Comparison of ENCODE assay signal across 8 cellular contexts in the genomic region with DNA sequence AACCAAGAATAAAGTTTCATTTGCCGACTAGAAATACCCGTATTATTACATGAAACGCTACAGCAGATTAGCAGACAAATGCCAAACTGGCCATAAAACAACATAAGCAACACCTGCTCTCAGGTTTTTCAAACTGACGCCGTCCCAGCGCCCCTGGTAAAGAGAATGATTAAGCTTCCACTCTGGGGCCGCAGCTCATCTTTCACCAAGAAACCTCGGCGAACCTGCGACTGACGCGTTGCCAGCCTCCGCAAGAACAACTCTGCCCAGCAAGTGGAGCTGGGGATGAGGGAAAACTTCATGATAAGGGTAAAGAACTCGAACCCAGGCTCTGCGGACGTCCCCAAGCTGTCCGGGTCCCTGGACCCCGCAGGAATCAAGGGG. TPM values are rescaled to one million over a fixed set of nuclear protein-coding genes. Genes with fewer than 3 reads are reported as not detected.
DNase-seq lines count a peak whose midpoint lies in the region; ATAC-seq and TF ChIP-seq lines count a peak whose summit lies in the region.

No MANE protein-coding gene starts in this region.

- no peaks in the 10 kb centered on the region for H3K36me3 Mint-ChIP-seq in immature natural killer cell

- no peaks in the 10 kb centered on the region for H3K9me3 ChIP-seq in stomach

- no peak for DNase-seq in GM06990 (ENCODE audit: extremely low read depth, insufficient read length)
- peak; percentile 56 for DNase-seq in M059J (ENCODE audit: low read depth)
- DNase-seq in amniotic stem cell (lab: John Stamatoyannopoulos, UW): peak; percentile 45
- no peak for DNase-seq in immature natural killer cell
- DNase-seq in stomach: no peak
- no peak for DNase-seq in NCI-H1048 (lab: John Stamatoyannopoulos, UW)
- no peak for DNase-seq in DMS153 treated with DMSO at 0.1 percent for 48 hours (lab: John Stamatoyannopoulos, UW; ENCODE audit: unreplicated experiment)

- H3K36me3 ChIP-seq in GM06990 (ENCODE audit: control insufficient read depth, insufficient read depth, low read length) (no peaks in the 10 kb centered on the region; the same call in 1 of the 2 replicates), stomach (peaks cover 0 to 15% (median 8%) of the 10 kb centered on the region in 4 donors)

- TF ChIP-seq CTCF in GM06990 (IDR thresholded peaks at IDR 0.05; ENCODE audit: insufficient read depth, low read length, poor library complexity, severe bottlenecking) (no peak), stomach (IDR thresholded peaks at IDR 0.05) (no peak)

- 0 to 1% (median 0%) methylated on average over 17 to 18 of the region's 18 CpGs for WGBS in stomach, 5 donors

- peak overlapping the region; percentile 91 to 99 (median 99) for H3K4me3 Mint-ChIP-seq in immature natural killer cell

- peak overlapping the region; percentile 91 to 97 (median 95) for H3K27ac Mint-ChIP-seq in immature natural killer cell

- H3K4me3 ChIP-seq in GM06990 (replicated peaks; ENCODE audit: low read depth, low read length) (peak overlapping the region; percentile 96), stomach (peak overlapping the region; percentile 57 to 89 (median 84))

- peaks cover 10 to 48% (median 27%) of the 10 kb centered on the region in 4 donors for H3K4me1 ChIP-seq in stomach

- H3K9me3 Mint-ChIP-seq in immature natural killer cell: no peaks in the 10 kb centered on the region

- peak overlapping the region; percentile 75 to 95 (median 93) for H3K27ac ChIP-seq in stomach

- peaks cover 0 to 13% (median 7%) of the 10 kb centered on the region in 3 donors for H3K27me3 Mint-ChIP-seq in immature natural killer cell (ENCODE audit: low read depth in 3 of 3)

- TF ChIP-seq POLR2A in stomach (IDR thresholded peaks at IDR 0.05): no peak

- H3K27me3 ChIP-seq in GM06990 (replicated peaks; ENCODE audit: control insufficient read depth, insufficient read depth, low read length) (no peaks in the 10 kb centered on the region), stomach (no peaks in the 10 kb centered on the region)

- no peak for TF ChIP-seq EP300 in stomach (IDR thresholded peaks at IDR 0.05)

- peak; percentile 23 for ATAC-seq in GM21717 (IDR thresholded peaks at IDR 0.05; ENCODE audit: unreplicated experiment)

- intact Hi-C loops in stomach (cut with DNase I; ENCODE audit: low total_unique reads): no loop called here

- H3K4me1 Mint-ChIP-seq in immature natural killer cell: peaks cover 29 to 51% of the 10 kb centered on the region in 2 donors

RNA-seq across cellular contexts. Expression of a gene that starts 0.5 kb away (rescaled TPM):
- total RNA-seq in M059J (2014; rRNA removed; shearing (Covaris generic)): 61.6 and 88.0 TPM in 2 replicates
- 10 to 100 TPM; 25.2 to 38.7 (median 26.3) TPM for polyA plus RNA-seq in immature natural killer cell
- 100 to 1,000 TPM in 1 of 5 donors, 10 to 100 TPM in 3, 1 to 10 TPM in 1; 9.4 to 131 (median 30.3) TPM for total RNA-seq in stomach
- polyA plus RNA-seq in stomach: 10 to 100 TPM; 23.3 to 33.8 (median 27.4) TPM

Comparison
In these comparisons a context has a peak if more than half of its experiments do, and no peak if none do; other contexts are left out.
1. DNase-seq: peak in M059J (single experiment) and amniotic stem cell (single experiment); none in GM06990 (single experiment), immature natural killer cell (0 of 3), stomach (single experiment), NCI-H1048 (single experiment) and DMS153 treated with DMSO at 0.1 percent for 48 hours (single experiment).